In the genomic region with DNA sequence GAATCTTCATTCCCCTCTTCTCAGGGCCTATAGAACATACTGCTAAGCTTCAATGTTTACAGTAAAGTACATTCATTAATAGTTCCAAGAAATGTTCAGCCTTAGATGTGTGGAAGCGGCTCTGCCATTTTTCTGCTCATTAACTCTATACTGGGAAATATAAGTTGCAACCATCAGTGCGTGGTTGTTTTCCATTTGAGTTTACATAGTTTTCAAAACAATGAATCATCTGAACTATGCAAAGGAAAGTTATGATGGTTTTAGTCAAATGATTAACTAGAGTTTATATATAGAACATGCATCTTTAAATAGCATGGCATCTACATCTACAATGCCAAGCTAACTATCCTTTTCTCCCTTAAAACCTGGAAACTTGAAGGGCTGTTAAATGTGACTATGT, we compare ENCODE assay signal across 11 cellular contexts. TPM values are rescaled to one million over a fixed set of nuclear protein-coding genes. Genes with fewer than 3 reads are reported as not detected.
DNase-seq lines count a peak whose midpoint lies in the region; ATAC-seq and TF ChIP-seq lines count a peak whose summit lies in the region.
"Had no signal": no experiment of that assay in that cellular context is flagged by ENCODE, and none has a peak within 500 bp of the region (broad histone marks: within the 10 kb centered on the region; RNA-seq: fewer than 3 reads in every experiment).

No MANE protein-coding gene starts in this region.

- DNase-seq in activated naive CD4-positive, alpha-beta T cell treated with anti-CD3 and anti-CD28 coated beads, Interleukin-2, amount 50 U/mL, for 16 hours: no peak
- no peak for DNase-seq in NK-92 (lab: John Stamatoyannopoulos, UW; ENCODE audit: unreplicated experiment)
- DNase-seq in tibial artery: no peak
- DNase-seq: NCI-H1048 had no signal

- intact Hi-C loops in tibial artery (cut with DNase I; ENCODE audit: low total_unique reads): no loop called here

- no peaks in the 10 kb centered on the region for H3K36me3 ChIP-seq in tibial artery
- H3K36me3 ChIP-seq: ascending aorta had no signal

- H3K27ac ChIP-seq in tibial artery: no peak overlapping the region
- H3K27ac ChIP-seq: ascending aorta had no signal

- H3K27me3 ChIP-seq in tibial artery: peaks cover 0 to 14% of the 10 kb centered on the region in 2 donors
- H3K27me3 ChIP-seq: ascending aorta had no signal

- ATAC-seq in HG02973 (IDR thresholded peaks at IDR 0.05; ENCODE audit: unreplicated experiment) (peak; percentile 67), GM21528 (IDR thresholded peaks at IDR 0.05; ENCODE audit: low FRiP score, unreplicated experiment) (no peak), HG02884 (IDR thresholded peaks at IDR 0.05; ENCODE audit: unreplicated experiment) (no peak)
- ATAC-seq in activated T-helper 17 cell treated with anti-CD3 and anti-CD28 coated beads, Interleukin-2, amount 50 U/mL, for 72 hours (replicated peaks): peak; percentile 78

- no peak overlapping the region for H3K4me3 ChIP-seq in tibial artery
- H3K4me3 ChIP-seq: ascending aorta had no signal

- H3K36me3 Mint-ChIP-seq in activated naive CD4-positive, alpha-beta T cell treated with anti-CD3 and anti-CD28 coated beads, Interleukin-2, amount 50 U/mL, for 24 hours: peaks cover 26% of the 10 kb centered on the region
- peaks cover 58% of the 10 kb centered on the region for H3K36me3 Mint-ChIP-seq in activated T-helper 17 cell treated with anti-CD3 and anti-CD28 coated beads, Interleukin-2, amount 50 U/mL, for 72 hours (ENCODE audit: low read depth)

- no peak for TF ChIP-seq CTCF in tibial artery (IDR thresholded peaks at IDR 0.05)

- H3K4me1 Mint-ChIP-seq in activated naive CD4-positive, alpha-beta T cell treated with anti-CD3 and anti-CD28 coated beads, Interleukin-2, amount 50 U/mL, for 24 hours: peaks cover 96% of the 10 kb centered on the region
- peaks cover 60% of the 10 kb centered on the region for H3K4me1 Mint-ChIP-seq in activated T-helper 17 cell treated with anti-CD3 and anti-CD28 coated beads, Interleukin-2, amount 50 U/mL, for 72 hours

- no peaks in the 10 kb centered on the region for H3K9me3 ChIP-seq in tibial artery
- H3K9me3 ChIP-seq: ascending aorta had no signal

- no peaks in the 10 kb centered on the region for H3K4me1 ChIP-seq in tibial artery
- H3K4me1 ChIP-seq: ascending aorta had no signal

- no peaks in the 10 kb centered on the region for H3K9me3 Mint-ChIP-seq in activated naive CD4-positive, alpha-beta T cell treated with anti-CD3 and anti-CD28 coated beads, Interleukin-2, amount 50 U/mL, for 24 hours
- no peaks in the 10 kb centered on the region for H3K9me3 Mint-ChIP-seq in activated T-helper 17 cell treated with anti-CD3 and anti-CD28 coated beads, Interleukin-2, amount 50 U/mL, for 72 hours

- peak overlapping the region; percentile 100 for H3K27ac Mint-ChIP-seq in activated naive CD4-positive, alpha-beta T cell treated with anti-CD3 and anti-CD28 coated beads, Interleukin-2, amount 50 U/mL, for 24 hours
- peak overlapping the region; percentile 94 for H3K27ac Mint-ChIP-seq in activated T-helper 17 cell treated with anti-CD3 and anti-CD28 coated beads, Interleukin-2, amount 50 U/mL, for 72 hours
- H3K27ac Mint-ChIP-seq: B cell had no signal

- H3K4me3 Mint-ChIP-seq in activated naive CD4-positive, alpha-beta T cell treated with anti-CD3 and anti-CD28 coated beads, Interleukin-2, amount 50 U/mL, for 24 hours: peak overlapping the region; percentile 92
- H3K4me3 Mint-ChIP-seq in activated T-helper 17 cell treated with anti-CD3 and anti-CD28 coated beads, Interleukin-2, amount 50 U/mL, for 72 hours: peak overlapping the region; percentile 76
- H3K4me3 Mint-ChIP-seq: B cell had no signal

- no peaks in the 10 kb centered on the region for H3K27me3 Mint-ChIP-seq in activated naive CD4-positive, alpha-beta T cell treated with anti-CD3 and anti-CD28 coated beads, Interleukin-2, amount 50 U/mL, for 24 hours
- no peaks in the 10 kb centered on the region for H3K27me3 Mint-ChIP-seq in activated T-helper 17 cell treated with anti-CD3 and anti-CD28 coated beads, Interleukin-2, amount 50 U/mL, for 72 hours

RNA-seq across cellular contexts. Expression of a gene that starts 29.6 kb away (rescaled TPM):
- total RNA-seq in activated T-helper 17 cell treated with anti-CD3 and anti-CD28 coated beads, Interleukin-2, amount 50 U/mL, for 72 hours: 10 to 100 TPM; 73.4 to 93.4 TPM
- total RNA-seq: ascending aorta had no signal

Comparison
In these comparisons a context has a peak if more than half of its experiments do, and no peak if none do; other contexts are left out.
1. ATAC-seq: peak in HG02973 (single experiment) and activated T-helper 17 cell treated with anti-CD3 and anti-CD28 coated beads, Interleukin-2, amount 50 U/mL, for 72 hours (single experiment); none in GM21528 (single experiment) and HG02884 (single experiment).